Comparison of ENCODE assay signal across 24 cellular contexts in the genomic region with DNA sequence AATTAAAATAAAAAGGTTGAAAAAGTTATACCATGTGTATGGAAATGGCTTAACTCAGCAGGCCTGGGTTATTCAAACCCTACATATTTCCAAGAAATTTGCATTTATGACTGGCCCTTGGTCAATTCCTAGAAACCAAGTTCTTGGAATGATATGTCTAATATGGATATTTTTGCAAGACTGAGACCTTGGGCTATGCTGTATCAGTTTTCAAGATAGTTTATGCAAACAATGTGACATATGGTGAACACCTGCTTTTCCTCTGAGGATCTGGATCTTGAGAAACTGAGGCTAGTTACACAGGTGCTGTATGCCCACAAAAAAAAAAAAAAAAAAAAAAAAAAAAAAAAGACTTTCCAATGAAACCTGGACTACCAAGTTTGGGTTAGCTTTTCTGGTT.
"Had no signal": no experiment of that assay in that cellular context is flagged by ENCODE, and none has a peak within 500 bp of the region (broad histone marks: within the 10 kb centered on the region; RNA-seq: fewer than 3 reads in every experiment).

No MANE protein-coding gene starts in this region.

- H3K9me3 ChIP-seq: esophagus muscularis mucosa, gastrocnemius medialis, left lung, lower lobe of right lung had no signal

- H3K27me3 Mint-ChIP-seq: naive B cell had no signal

- H3K4me3 Mint-ChIP-seq: mesothelial cell of epicardium, naive B cell had no signal

- H3K36me3 Mint-ChIP-seq: mesothelial cell of epicardium, naive B cell had no signal

- H3K4me1 ChIP-seq: esophagus muscularis mucosa, foreskin keratinocyte, gastrocnemius medialis, heart right ventricle, left lung, lower lobe of right lung had no signal

- FAIRE-seq: colon, endothelial cell of umbilical vein, islet of Langerhans, keratinocyte had no signal

- H3K36me3 ChIP-seq: esophagus muscularis mucosa, gastrocnemius medialis, heart right ventricle, left lung, lower lobe of right lung had no signal

- ATAC-seq: foreskin keratinocyte, gastrocnemius medialis, heart right ventricle, left cardiac atrium, left lung, left ventricle myocardium superior, lower lobe of right lung, mucosa of descending colon had no signal

- H3K4me3 ChIP-seq: coronary artery, dorsolateral prefrontal cortex, esophagus muscularis mucosa, gastrocnemius medialis, heart right ventricle, left lung, lower lobe of right lung, mucosa of descending colon had no signal

- H3K27ac ChIP-seq: coronary artery, dorsolateral prefrontal cortex, esophagus muscularis mucosa, foreskin keratinocyte, gastrocnemius medialis, heart right ventricle, left lung, lower lobe of right lung had no signal

- DNase-seq: dermis blood vessel endothelial cell; dorsolateral prefrontal cortex; effector CD4-positive, alpha-beta T cell; effector memory CD4-positive, alpha-beta T cell; foreskin keratinocyte; gastrocnemius medialis; glutamatergic neuron; head of caudate nucleus; heart right ventricle; hippocampal formation; left cardiac atrium; left lung; left ventricle myocardium superior; lower lobe of right lung; mesenchymal stem cell; mucosa of descending colon; naive B cell had no signal

- H3K27me3 ChIP-seq: dorsolateral prefrontal cortex, esophagus muscularis mucosa, foreskin keratinocyte, gastrocnemius medialis, heart right ventricle, left lung had no signal

- H3K4me1 Mint-ChIP-seq: naive B cell had no signal

- H3K27ac Mint-ChIP-seq: mesothelial cell of epicardium, naive B cell had no signal
